ENCODE assay signal across 8 cellular contexts in the genomic region with DNA sequence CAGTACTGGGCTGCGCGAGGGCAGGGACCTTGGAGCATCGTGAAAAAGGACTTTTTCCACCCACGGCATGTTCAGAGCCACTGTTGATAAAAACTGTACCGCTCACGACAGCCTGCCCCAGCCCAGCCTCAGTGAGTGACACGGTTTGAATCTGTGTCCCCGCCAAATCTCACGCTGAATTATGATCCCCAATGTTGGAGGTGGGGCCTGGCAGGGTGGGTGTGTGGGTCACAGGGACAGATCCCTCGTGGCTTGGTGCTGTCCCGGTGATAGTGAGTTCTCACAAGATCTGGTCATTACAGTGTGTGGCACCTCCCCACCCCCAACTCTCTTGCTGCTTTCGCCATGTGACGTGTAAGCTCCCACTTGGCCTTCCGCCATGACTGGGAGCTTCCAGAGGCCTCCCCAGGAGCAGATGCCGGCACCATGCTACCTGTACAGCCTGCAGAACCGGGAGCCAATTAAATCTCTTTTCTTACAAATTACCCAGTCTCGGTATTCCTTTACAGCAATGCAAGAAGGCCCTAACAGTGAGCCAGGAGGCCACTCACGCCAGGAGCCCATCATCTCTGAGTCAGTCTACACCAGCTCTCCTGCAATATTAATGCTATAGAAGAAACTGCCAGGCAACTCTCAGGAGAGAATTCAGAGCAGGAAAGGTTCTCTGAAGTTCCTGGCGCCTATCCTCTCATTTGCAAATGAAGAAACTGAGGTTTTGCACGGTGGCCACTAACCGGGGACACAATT. TPM values are rescaled to one million over a fixed set of nuclear protein-coding genes. Genes with fewer than 3 reads are reported as not detected.
DNase-seq lines count a peak whose midpoint lies in the region; ATAC-seq and TF ChIP-seq lines count a peak whose summit lies in the region.

No MANE protein-coding gene starts in this region.

- no peaks in the 10 kb centered on the region for H3K36me3 ChIP-seq in SJCRH30
- no peaks in the 10 kb centered on the region for H3K36me3 ChIP-seq in ovary

- H3K4me3 ChIP-seq in SJCRH30 = peak overlapping the region; percentile 65
- H3K4me3 ChIP-seq in ovary = peak overlapping the region; percentile 91

- no peak for TF ChIP-seq EP300 in ovary (IDR thresholded peaks at IDR 0.05)

- ATAC-seq in GM18868 (IDR thresholded peaks at IDR 0.05; ENCODE audit: unreplicated experiment) (no peak), HG02852 (IDR thresholded peaks at IDR 0.05; ENCODE audit: unreplicated experiment) (no peak)

- H3K4me1 ChIP-seq in SJCRH30 (no peaks in the 10 kb centered on the region), ovary (ENCODE audit: insufficient read depth) (peaks cover 22% of the 10 kb centered on the region)

- H3K27me3 ChIP-seq in SJCRH30 (no peaks in the 10 kb centered on the region), ovary (no peaks in the 10 kb centered on the region)

- TF ChIP-seq CTCF in ovary (IDR thresholded peaks at IDR 0.05) = no peak

- DNase-seq in ELR (ENCODE audit: low read depth) (peak; percentile 49), SJCRH30 (no peak), epithelial cell of prostate (ENCODE audit: low read depth, low spot score) (no peak), ovary (peak in 1 of 5 donors; percentile 47), NCI-H2196 treated with DMSO at 0.1 percent for 48 hours (lab: John Stamatoyannopoulos, UW; ENCODE audit: unreplicated experiment) (no peak), NCI-H1105 (lab: John Stamatoyannopoulos, UW) (no peak)

- H3K9me3 ChIP-seq in SJCRH30 (replicated peaks) (no peaks in the 10 kb centered on the region; the same call in 1 of the 2 replicates), ovary (no peaks in the 10 kb centered on the region)

- no peak overlapping the region for H3K27ac ChIP-seq in SJCRH30
- peak overlapping the region; percentile 88 for H3K27ac ChIP-seq in epithelial cell of prostate
- H3K27ac ChIP-seq in ovary = peak overlapping the region in 1 of 2 donors; percentile 90

- 77 to 82% (median 78%) methylated on average over 21 of the region's 21 CpGs for WGBS in ovary, 3 donors

- no peak for TF ChIP-seq POLR2A in ovary (IDR thresholded peaks at IDR 0.05)

- intact Hi-C loops in ovary (cut with DNase I) = loop anchor here in 1 of 4 donors (10.0 kb wide), 1 partner anchor 207 kb away; no protein-coding TSS in a partner anchor

RNA-seq across cellular contexts. Expression of a gene that starts 1.3 kb away (rescaled TPM):
- 18.9 and 20.5 TPM in 2 replicates for total RNA-seq in SJCRH30 (2014; rRNA removed; shearing (Covaris generic))
- 10 to 100 TPM; 26.1 to 60.8 (median 53.9) TPM for total RNA-seq in ovary
- polyA plus RNA-seq in ovary = 10 to 100 TPM; 14.1 to 25.8 TPM
